ENCODE assay signal across 19 cellular contexts in the genomic region with DNA sequence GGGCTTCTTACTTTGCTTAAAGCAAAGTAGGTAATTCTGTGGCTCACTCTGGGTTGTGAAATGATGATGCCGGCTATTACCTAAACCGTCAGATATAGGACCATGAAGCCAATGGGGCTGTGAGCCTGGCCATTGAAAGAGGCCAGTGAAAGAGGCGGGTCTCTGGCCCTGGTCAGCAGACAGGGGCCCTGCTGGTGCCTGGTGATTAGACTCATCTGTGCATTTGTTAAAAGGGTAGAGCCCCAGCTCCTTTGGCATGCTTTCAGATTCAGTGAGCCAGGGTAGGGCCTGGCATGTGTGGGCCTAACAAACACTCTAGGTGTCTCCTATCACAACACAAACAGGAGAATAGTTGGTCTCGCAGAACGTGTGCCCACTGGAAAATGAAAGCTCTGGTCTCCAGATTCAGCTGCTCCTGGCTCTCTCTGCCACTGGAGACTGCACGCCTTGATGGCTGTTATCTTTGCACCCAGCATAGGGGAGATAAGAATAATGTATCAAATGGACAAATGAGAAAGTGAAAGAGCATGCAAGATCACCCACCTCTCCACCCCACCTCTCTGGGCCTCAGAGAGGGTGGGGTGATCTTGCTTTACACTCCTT. TPM values are rescaled to one million over a fixed set of nuclear protein-coding genes. Genes with fewer than 3 reads are reported as not detected.
DNase-seq lines count a peak whose midpoint lies in the region; ATAC-seq and TF ChIP-seq lines count a peak whose summit lies in the region.
"Had no signal": no experiment of that assay in that cellular context is flagged by ENCODE, and none has a peak within 500 bp of the region (broad histone marks: within the 10 kb centered on the region; RNA-seq: fewer than 3 reads in every experiment).

No MANE protein-coding gene starts in this region.

- H3K36me3 ChIP-seq in neuronal stem cell (replicated peaks in 1 of 2; ENCODE audit: control insufficient read depth in 2 of 2, insufficient read depth in 2 of 2, low read length in 2 of 2) (no peaks in the 10 kb centered on the region), upper lobe of right lung (no peaks in the 10 kb centered on the region), A673 (ENCODE audit: insufficient read depth, low read length, poor library complexity, severe bottlenecking) (no peaks in the 10 kb centered on the region)
- H3K36me3 ChIP-seq: SJSA1 had no signal

- POLR2A ChIA-PET in A673 (lab: Charles Lee; ENCODE audit: low non-redundant PET) = no interaction called here

- H2BK15ac ChIP-seq in neuronal stem cell (ENCODE audit: low read length) = no peak overlapping the region

- H2BK12ac ChIP-seq in neuronal stem cell (ENCODE audit: low read length) = no peak overlapping the region

- H3K4me1 ChIP-seq in right cardiac atrium (ENCODE audit: control insufficient read depth, insufficient read depth, low read length) = peaks cover 5% of the 10 kb centered on the region
- H3K4me1 ChIP-seq in neuronal stem cell (ENCODE audit: control insufficient read depth in 2 of 2, insufficient read depth in 1 of 2, low read depth in 1 of 2, low read length in 2 of 2) = peaks cover 0 to 8% of the 10 kb centered on the region in 2 donors
- H3K4me1 ChIP-seq in upper lobe of right lung = peaks cover 3% of the 10 kb centered on the region
- no peaks in the 10 kb centered on the region for H3K4me1 ChIP-seq in A673 (ENCODE audit: insufficient read depth, low read length, poor library complexity, severe bottlenecking)
- H3K4me1 ChIP-seq: SJSA1 had no signal

- H2BK5ac ChIP-seq in neuronal stem cell (ENCODE audit: low read length) = no peak overlapping the region

- no peak overlapping the region for H3K23ac ChIP-seq in neuronal stem cell (ENCODE audit: low read depth, low read length, poor library complexity)

- H2AFZ ChIP-seq in neuronal stem cell (ENCODE audit: low read length) = peak overlapping the region; percentile 39

- H3K9ac ChIP-seq in neuronal stem cell (ENCODE audit: low read depth, low read length, poor library complexity) = no peak overlapping the region

- 67% methylated on average over 6 of the region's 6 CpGs for WGBS in right cardiac atrium
- no CpG with 5 or more reads among the region's 6 CpGs for WGBS in neuronal stem cell (ENCODE audit: extremely low coverage in 2 of 2, insufficient read length in 2 of 2, insufficient replicate concordance in 1 of 2), 2 donors

- no peaks in the 10 kb centered on the region for H3K79me1 ChIP-seq in neuronal stem cell (ENCODE audit: low read depth, low read length)

- ATAC-seq in right cardiac atrium = no peak
- no peak for ATAC-seq in Right ventricle myocardium inferior
- peak; percentile 25 for ATAC-seq in upper lobe of right lung
- ATAC-seq in HG03159 (IDR thresholded peaks at IDR 0.05; ENCODE audit: unreplicated experiment) = no peak
- no peak for ATAC-seq in GM18517 (IDR thresholded peaks at IDR 0.05; ENCODE audit: unreplicated experiment)

- H2BK120ac ChIP-seq in neuronal stem cell (ENCODE audit: low read depth, low read length) = no peak overlapping the region

- H3K14ac ChIP-seq in neuronal stem cell (ENCODE audit: low read length) = no peak overlapping the region

- H3K27ac ChIP-seq in right cardiac atrium (ENCODE audit: low read length) (peak overlapping the region; percentile 46), neuronal stem cell (replicated peaks; ENCODE audit: low read length) (no peak overlapping the region), upper lobe of right lung (no peak overlapping the region), A673 (ENCODE audit: low read depth, low read length, poor library complexity, severe bottlenecking) (no peak overlapping the region)
- H3K27ac ChIP-seq: C4-2B, SJSA1 had no signal

- no peaks in the 10 kb centered on the region for H3K9me3 ChIP-seq in right cardiac atrium (ENCODE audit: control insufficient read depth, low read length)
- H3K9me3 ChIP-seq in neuronal stem cell (replicated peaks in 1 of 2; ENCODE audit: control insufficient read depth in 2 of 2, insufficient read depth in 1 of 2, low read depth in 1 of 2, low read length in 2 of 2) = peaks cover 4 to 7% of the 10 kb centered on the region in 2 donors
- no peaks in the 10 kb centered on the region for H3K9me3 ChIP-seq in upper lobe of right lung
- H3K9me3 ChIP-seq in A673 (ENCODE audit: low read depth, low read length, poor library complexity, severe bottlenecking) = peaks cover 10% of the 10 kb centered on the region
- H3K9me3 ChIP-seq: SJSA1 had no signal

- no peak overlapping the region for H2AK5ac ChIP-seq in neuronal stem cell (ENCODE audit: low read depth, low read length)

- no TSS peak for BruUV-seq in A673 (replicated peaks; lab: Mats Ljungman, UMichigan)

- no peak overlapping the region for H4K8ac ChIP-seq in neuronal stem cell (ENCODE audit: low read depth, low read length)

- no peak overlapping the region for H3K4me2 ChIP-seq in neuronal stem cell (ENCODE audit: insufficient read depth, low read length, poor library complexity, severe bottlenecking)

- no peak overlapping the region for H3K4me3 ChIP-seq in right cardiac atrium (ENCODE audit: low read length)
- H3K4me3 ChIP-seq in neuronal stem cell (ENCODE audit: low read length in 2 of 2) = no peak overlapping the region
- no peak overlapping the region for H3K4me3 ChIP-seq in upper lobe of right lung
- no peak overlapping the region for H3K4me3 ChIP-seq in A673 (ENCODE audit: low read depth, low read length, poor library complexity, severe bottlenecking)
- H3K4me3 ChIP-seq: SJSA1 had no signal

- CTCF ChIA-PET in A673 (lab: Charles Lee) = no interaction called here

- intact Hi-C loops in right cardiac atrium (cut with DNase I) = no loop called here
- intact Hi-C loops in Right ventricle myocardium inferior (cut with DNase I) = no loop called here
- intact Hi-C loops in upper lobe of right lung (cut with DNase I) = no loop called here
- intact Hi-C loops in A673 (cut with micrococcal nuclease; ENCODE audit: unreplicated experiment) = no loop called here

- H3K27me3 ChIP-seq in right cardiac atrium (ENCODE audit: control insufficient read depth, insufficient read depth) (no peaks in the 10 kb centered on the region), neuronal stem cell (ENCODE audit: control insufficient read depth in 3 of 3, insufficient read depth in 3 of 3, low read depth in 1 of 3, low read length in 3 of 3) (no peaks in the 10 kb centered on the region), upper lobe of right lung (no peaks in the 10 kb centered on the region), A673 (replicated peaks; ENCODE audit: insufficient read depth, low read depth, low read length, poor library complexity) (no peaks in the 10 kb centered on the region)
- H3K27me3 ChIP-seq: SJSA1 had no signal

- H3K18ac ChIP-seq in neuronal stem cell (ENCODE audit: low read length) = no peak overlapping the region

- no peak overlapping the region for H3K4ac ChIP-seq in neuronal stem cell (ENCODE audit: low read length)

- TF ChIP-seq CTCF in upper lobe of right lung (IDR thresholded peaks at IDR 0.05) (no peak), A673 (conservative IDR thresholded peaks at IDR 0.05; ENCODE audit: low read depth, low read length) (no peak)

- no peak overlapping the region for H4K91ac ChIP-seq in neuronal stem cell (ENCODE audit: low read depth, low read length, poor library complexity)

- no peak for DNase-seq in right cardiac atrium
- DNase-seq in Right ventricle myocardium inferior (ENCODE audit: missing footprints) = no peak
- DNase-seq in OCI-M1 (lab: John Stamatoyannopoulos, UW) = peak; percentile 64
- no peak for DNase-seq in neuronal stem cell (ENCODE audit: low spot score)
- DNase-seq in upper lobe of right lung = no peak
- DNase-seq in A673 (ENCODE audit: low spot score) = no peak
- DNase-seq: AML-193, DMS79 treated with DMSO at 0.1 percent for 48 hours, HCEC 1CT, Kasumi-1, MM.1S, NCI-H1092, NCI-H1436 treated with DMSO at 0.1 percent for 48 hours, NCI-H2081 treated with DMSO at 0.1 percent for 48 hours, NCI-H510A treated with DMSO at 0.1 percent for 48 hours had no signal

RNA-seq across cellular contexts. Expression of a gene that starts 6.9 kb away (rescaled TPM):
- total RNA-seq in right cardiac atrium = not detected
- not detected for polyA plus RNA-seq in right cardiac atrium
- not detected for total RNA-seq in Right ventricle myocardium inferior
- polyA plus RNA-seq in neuronal stem cell (2013, experiment 1 of 2) = not detected
- not detected for polyA plus RNA-seq in neuronal stem cell (2013, experiment 2 of 2)
- not detected for total RNA-seq in upper lobe of right lung
- not detected in 2 replicates for total RNA-seq in A673 (2021)
- total RNA-seq: SJSA1 had no signal
